ENCODE assay signal across 1 cellular context in genomic region chr11:73323464-73323863, GRCh38.
TF ChIP-seq lines count a peak whose summit lies in the region.

No MANE protein-coding gene starts in this region.

TF ChIP-seq in HCT116, 20 proteins besides CTCF, POLR2A, EP300 and RAD21 (continued from another document):
- TF ChIP-seq SRF (IDR thresholded peaks at IDR 0.05; ENCODE audit: low read depth) (no peak), POLR2AphosphoS5 (IDR thresholded peaks at IDR 0.05; ENCODE audit: low read depth, low read length) (no peak), EGR1 (IDR thresholded peaks at IDR 0.05; ENCODE audit: low read depth) (no peak; the same call in none of the 2 replicates), ZFX (IDR thresholded peaks at IDR 0.05) (no peak), JUND (IDR thresholded peaks at IDR 0.05) (no peak), ZNF274 (IDR thresholded peaks at IDR 0.05; ENCODE audit: low read depth, low read length) (no peak)
